Comparison of ENCODE assay signal across 12 cellular contexts in genomic region chr1:33219886-33220661, GRCh38. TPM values are rescaled to one million over a fixed set of nuclear protein-coding genes. Genes with fewer than 3 reads are reported as not detected.
DNase-seq lines count a peak whose midpoint lies in the region; ATAC-seq and TF ChIP-seq lines count a peak whose summit lies in the region.
"Had no signal": no experiment of that assay in that cellular context is flagged by ENCODE, and none has a peak within 500 bp of the region (broad histone marks: within the 10 kb centered on the region; RNA-seq: fewer than 3 reads in every experiment).

No MANE protein-coding gene starts in this region.

- H3K27me3 ChIP-seq in WERI-Rb-1 (ENCODE audit: insufficient read depth, low read depth, severe bottlenecking) = no peaks in the 10 kb centered on the region

- H3K36me3 ChIP-seq in WERI-Rb-1 = no peaks in the 10 kb centered on the region
- H3K36me3 ChIP-seq: neutrophil had no signal

- H3K4me3 ChIP-seq in WERI-Rb-1 (ENCODE audit: low read depth, low read length) (no peak overlapping the region), lower leg skin (ENCODE audit: low read depth, poor library complexity, severe bottlenecking) (no peak overlapping the region)

- intact Hi-C loops in left ventricle myocardium superior (cut with micrococcal nuclease) (no loop called here), Right ventricle myocardium inferior (cut with DNase I) (loop anchor here (2.0 to 10.0 kb wide), 4 partner anchors 75 to 395 kb away; partner anchors contain the start of gene ZSCAN20), lower leg skin (cut with DNase I; ENCODE audit: low total_unique reads) (no loop called here)

- TF ChIP-seq POLR2A in lower leg skin (IDR thresholded peaks at IDR 0.05) = no peak

- TF ChIP-seq CTCF in WERI-Rb-1 (IDR thresholded peaks at IDR 0.05; ENCODE audit: low read depth, low read length) = peak; percentile 39; the same call in 1 of the 2 replicates
- TF ChIP-seq CTCF in lower leg skin (IDR thresholded peaks at IDR 0.05) = no peak

- WGBS in lower leg skin, 2 donors = 62 to 70% methylated on average over 7 of the region's 7 CpGs

- H3K27ac ChIP-seq in WERI-Rb-1 = peak overlapping the region; percentile 92
- H3K27ac ChIP-seq: neutrophil had no signal

- DNase-seq in left ventricle myocardium superior (no peak), Right ventricle myocardium inferior (ENCODE audit: missing footprints) (no peak), WERI-Rb-1 (peak; percentile 94), iris pigment epithelial cell (ENCODE audit: low read depth) (peak; percentile 55), DMS153 (lab: John Stamatoyannopoulos, UW) (no peak), lower leg skin (ENCODE audit: low spot score in 2 of 2) (no peak)
- DNase-seq in stimulated activated naive CD4-positive, alpha-beta T cell (lab: John Stamatoyannopoulos, UW) = no peak
- DNase-seq: activated T-cell treated with anti-CD3 and anti-CD28 coated beads for 4 hours, erythroblast, RPMI8226 had no signal

- peaks cover 21% of the 10 kb centered on the region for H3K9me3 ChIP-seq in WERI-Rb-1 (ENCODE audit: severe bottlenecking)
- H3K9me3 ChIP-seq: neutrophil had no signal

- ATAC-seq in left ventricle myocardium superior (peak; percentile 17), Right ventricle myocardium inferior (no peak), HG03439 (IDR thresholded peaks at IDR 0.05; ENCODE audit: unreplicated experiment) (no peak)

RNA-seq across cellular contexts. Expression of gene ZNF362, which starts 36.2 kb away (rescaled TPM):
- total RNA-seq in left ventricle myocardium superior (37.8 TPM), Right ventricle myocardium inferior (30.3 TPM), lower leg skin (10 to 100 TPM in 3 of 4 donors, 1 to 10 TPM in 1; 7.0 to 24.3 (median 19.9) TPM)

RNA-seq across cellular contexts. Expression of gene TRIM62, which starts 38.2 kb away (rescaled TPM):
- total RNA-seq in left ventricle myocardium superior (2.0 TPM), Right ventricle myocardium inferior (2.3 TPM), lower leg skin (10 to 100 TPM; 25.8 to 32.0 (median 29.9) TPM)

Comparison
In these comparisons a context has a peak if more than half of its experiments do, and no peak if none do; other contexts are left out.
1. DNase-seq: peak in WERI-Rb-1 (single experiment) and iris pigment epithelial cell (single experiment); none in left ventricle myocardium superior (single experiment), Right ventricle myocardium inferior (single experiment), DMS153 (single experiment), lower leg skin (0 of 2) and stimulated activated naive CD4-positive, alpha-beta T cell (0 of 6).